In the genomic region with DNA sequence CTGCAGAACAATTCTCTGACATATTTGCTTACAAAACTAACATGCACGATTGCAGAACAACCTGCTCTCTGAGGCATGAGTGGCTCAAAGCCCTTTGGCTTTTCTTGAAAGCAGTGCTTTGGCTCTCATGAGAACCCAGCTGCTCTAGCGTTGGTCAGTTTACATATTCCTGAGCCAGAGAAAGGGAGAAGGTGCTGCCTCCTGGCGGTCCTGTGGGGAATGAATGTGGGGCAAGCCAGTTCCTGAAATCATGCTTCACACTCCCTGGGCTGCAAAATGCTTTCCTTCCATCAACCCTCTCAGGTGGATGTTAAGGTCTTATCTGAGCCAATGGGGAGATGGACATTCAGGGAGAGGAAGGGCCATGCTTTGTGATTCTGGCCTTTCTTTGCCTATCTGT, we compare ENCODE assay signal across 8 cellular contexts.
DNase-seq lines count a peak whose midpoint lies in the region; ATAC-seq and TF ChIP-seq lines count a peak whose summit lies in the region.

No MANE protein-coding gene starts in this region.

- H3K36me3 Mint-ChIP-seq in HFFc6 (ENCODE audit: low read depth), result no peaks in the 10 kb centered on the region
- no peaks in the 10 kb centered on the region for H3K36me3 Mint-ChIP-seq in activated T-helper 17 cell treated with anti-CD3 and anti-CD28 coated beads, Interleukin-2, amount 50 U/mL, for 72 hours (ENCODE audit: low read depth)
- H3K36me3 Mint-ChIP-seq in progenitor cell of endocrine pancreas (ENCODE audit: insufficient read depth), result no peaks in the 10 kb centered on the region

- POLR2A ChIA-PET in BJ (lab: Charles Lee) (no interaction called here), PC-9 (lab: Charles Lee; ENCODE audit: unreplicated experiment) (no interaction called here)

- no peaks in the 10 kb centered on the region for H3K4me1 Mint-ChIP-seq in HFFc6 (ENCODE audit: low read depth)
- H3K4me1 Mint-ChIP-seq in activated T-helper 17 cell treated with anti-CD3 and anti-CD28 coated beads, Interleukin-2, amount 50 U/mL, for 72 hours, result no peaks in the 10 kb centered on the region
- H3K4me1 Mint-ChIP-seq in progenitor cell of endocrine pancreas (ENCODE audit: low read depth), result no peaks in the 10 kb centered on the region

- H3K27ac Mint-ChIP-seq in HFFc6, result no peak overlapping the region
- H3K27ac Mint-ChIP-seq in activated T-helper 17 cell treated with anti-CD3 and anti-CD28 coated beads, Interleukin-2, amount 50 U/mL, for 72 hours, result no peak overlapping the region
- H3K27ac Mint-ChIP-seq in progenitor cell of endocrine pancreas, result no peak overlapping the region

- H3K4me2 ChIP-seq in PC-9, result no peak overlapping the region

- ATAC-seq in activated T-helper 17 cell treated with anti-CD3 and anti-CD28 coated beads, Interleukin-2, amount 50 U/mL, for 72 hours (replicated peaks), result peak; percentile 58

- H3K4me3 Mint-ChIP-seq in HFFc6, result no peak overlapping the region
- no peak overlapping the region for H3K4me3 Mint-ChIP-seq in activated T-helper 17 cell treated with anti-CD3 and anti-CD28 coated beads, Interleukin-2, amount 50 U/mL, for 72 hours
- no peak overlapping the region for H3K4me3 Mint-ChIP-seq in progenitor cell of endocrine pancreas (ENCODE audit: low read depth)

- no peaks in the 10 kb centered on the region for H3K79me2 ChIP-seq in PC-9 (ENCODE audit: low read depth)

- no peak for DNase-seq in BJ (ENCODE audit: low read depth)
- peak; percentile 50 for DNase-seq in HFFc6
- peak in 1 of 2 experiments; percentile 26 for DNase-seq in PC-9
- DNase-seq in germinal center (ENCODE audit: low spot score), result peak; percentile 65
- peak; percentile 60 for DNase-seq in progenitor cell of endocrine pancreas (ENCODE audit: low spot score, unreplicated experiment)
- peak; percentile 54 for DNase-seq in ureter (ENCODE audit: low spot score)
- no peak for DNase-seq in NCI-H2171 (lab: John Stamatoyannopoulos, UW)

- H3K36me3 ChIP-seq in BJ (ENCODE audit: control insufficient read depth, insufficient read depth, low read length) (no peaks in the 10 kb centered on the region), PC-9 (ENCODE audit: low read depth) (no peaks in the 10 kb centered on the region)

- no peaks in the 10 kb centered on the region for H3K9me3 ChIP-seq in PC-9 (ENCODE audit: insufficient read depth, low read depth)

- no peaks in the 10 kb centered on the region for H4K20me1 ChIP-seq in PC-9 (ENCODE audit: insufficient read depth)

- TF ChIP-seq CTCF in BJ (IDR thresholded peaks at IDR 0.05; ENCODE audit: insufficient read depth, low read depth, low read length) (peak; percentile 90), HFFc6 (IDR thresholded peaks at IDR 0.05) (peak; percentile 87), PC-9 (conservative IDR thresholded peaks at IDR 0.05) (peak; percentile 78), progenitor cell of endocrine pancreas (IDR thresholded peaks at IDR 0.05; ENCODE audit: unreplicated experiment) (peak; percentile 82)

- H3F3A ChIP-seq in PC-9 (ENCODE audit: insufficient read depth, low read depth), result no peaks in the 10 kb centered on the region

- no peak overlapping the region for H2AFZ ChIP-seq in PC-9

- H3K27me3 ChIP-seq in BJ (ENCODE audit: control insufficient read depth, insufficient read depth, low read length), result 0 out of 2 replicates have a peak, but pooled peaks cover 2% of the 10 kb centered on the region
- peaks cover 45% of the 10 kb centered on the region for H3K27me3 ChIP-seq in PC-9 (ENCODE audit: insufficient read depth, low read depth)

- no peak overlapping the region for H3K27ac ChIP-seq in PC-9

- no peaks in the 10 kb centered on the region for H3K4me1 ChIP-seq in PC-9 (replicated peaks; ENCODE audit: insufficient read depth)

- H3K27me3 Mint-ChIP-seq in HFFc6 (ENCODE audit: insufficient read depth) (peaks cover 33% of the 10 kb centered on the region), progenitor cell of endocrine pancreas (peaks cover 17% of the 10 kb centered on the region)
- peaks cover 25% of the 10 kb centered on the region for H3K27me3 Mint-ChIP-seq in activated T-helper 17 cell treated with anti-CD3 and anti-CD28 coated beads, Interleukin-2, amount 50 U/mL, for 72 hours

- CTCF ChIA-PET in BJ (lab: Yijun Ruan, JAX) (interaction anchor here (0.6 to 6.9 kb wide), 17 partner anchors 10 to 706 kb away, joined by 3 to 48 read pairs (median 4); a partner anchor contains a TSS), PC-9 (lab: Charles Lee) (no interaction called here)

- intact Hi-C loops in PC-9 (cut with micrococcal nuclease; ENCODE audit: unreplicated experiment), result loop anchor here (5.0 kb wide), 1 partner anchor 120 kb away; no protein-coding TSS in a partner anchor

- no TSS peak for BruUV-seq in PC-9 (replicated peaks; lab: Mats Ljungman, UMichigan)

- H3K4me3 ChIP-seq in BJ (ENCODE audit: low read depth, low read length), result no peak overlapping the region
- no peak overlapping the region for H3K4me3 ChIP-seq in PC-9

- H3K9me2 ChIP-seq in PC-9 (ENCODE audit: insufficient read depth), result no peaks in the 10 kb centered on the region

- H3K9me3 Mint-ChIP-seq in HFFc6 (no peaks in the 10 kb centered on the region), progenitor cell of endocrine pancreas (ENCODE audit: low read depth) (no peaks in the 10 kb centered on the region)
- H3K9me3 Mint-ChIP-seq in activated T-helper 17 cell treated with anti-CD3 and anti-CD28 coated beads, Interleukin-2, amount 50 U/mL, for 72 hours, result no peaks in the 10 kb centered on the region

Comparison
In these comparisons a context has a peak if more than half of its experiments do, and no peak if none do; other contexts are left out.
1. DNase-seq: peak in HFFc6 (single experiment), germinal center (single experiment), progenitor cell of endocrine pancreas (single experiment) and ureter (single experiment); none in BJ (single experiment) and NCI-H2171 (single experiment).
2. Peak in every context shown above with its lines, with median percentiles within 50 percentile points of each other: CTCF ChIP-seq.